In genomic region chr7:32155712-32156111, GRCh38 we compare ENCODE assay signal across 27 cellular contexts.
DNase-seq lines count a peak whose midpoint lies in the region; ATAC-seq and TF ChIP-seq lines count a peak whose summit lies in the region.
"Had no signal": no experiment of that assay in that cellular context is flagged by ENCODE, and none has a peak within 500 bp of the region (broad histone marks: within the 10 kb centered on the region; RNA-seq: fewer than 3 reads in every experiment).

No MANE protein-coding gene starts in this region.

- BruUV-seq in MCF 10A (replicated peaks; lab: Mats Ljungman, UMichigan) (no TSS peak), mammary epithelial cell (replicated peaks; lab: Mats Ljungman, UMichigan) (no TSS peak)

- H3K79me2 ChIP-seq in mammary epithelial cell (ENCODE audit: insufficient read depth, low read length), result no peaks in the 10 kb centered on the region
- H3K79me2 ChIP-seq: parathyroid adenoma had no signal

- no peaks in the 10 kb centered on the region for H3K36me3 ChIP-seq in breast epithelium
- no peaks in the 10 kb centered on the region for H3K36me3 ChIP-seq in mammary epithelial cell (ENCODE audit: insufficient read depth, low read length)
- H3K36me3 ChIP-seq: adrenal gland, Peyer's patch, transverse colon had no signal

- WGBS in mammary epithelial cell (ENCODE audit: low coverage, missing lambda C conversion rate), result 74% methylated on average over 2 of the region's 2 CpGs

- CTCF ChIA-PET in MCF 10A (lab: Yijun Ruan, JAX) (interaction anchor here (2.2 kb wide), 1 partner anchor 373 kb away, joined by 5 read pairs; no protein-coding TSS in a partner anchor), mammary epithelial cell (lab: Charles Lee; ENCODE audit: low non-redundant PET) (no interaction called here)
- CTCF ChIA-PET in activated CD4-positive, alpha-beta T cell treated with anti-CD3 and anti-CD28 coated beads, Interleukin-2, amount 10 ng/mL, durations not matched to agents 7 days and 5 days (lab: Charles Lee), result no interaction called here

- H3K27me3 Mint-ChIP-seq in MCF 10A (ENCODE audit: insufficient read depth, unreplicated experiment), result no peaks in the 10 kb centered on the region
- no peaks in the 10 kb centered on the region for H3K27me3 Mint-ChIP-seq in activated CD4-positive, alpha-beta T cell treated with anti-CD3 and anti-CD28 coated beads, Interleukin-2, amount 10 ng/mL, durations not matched to agents 7 days and 5 days
- H3K27me3 Mint-ChIP-seq: activated T-cell treated with anti-CD3 and anti-CD28 coated beads, Interleukin-2, amount 50 U/mL, for 24 hours had no signal

- H3K4me1 Mint-ChIP-seq in MCF 10A (ENCODE audit: insufficient read depth, unreplicated experiment), result peaks cover 7% of the 10 kb centered on the region
- H3K4me1 Mint-ChIP-seq in activated CD4-positive, alpha-beta T cell treated with anti-CD3 and anti-CD28 coated beads, Interleukin-2, amount 10 ng/mL, durations not matched to agents 7 days and 5 days, result no peaks in the 10 kb centered on the region
- H3K4me1 Mint-ChIP-seq: CD8-positive, alpha-beta memory T cell; nephron progenitor cell had no signal

- dilution Hi-C loops in mammary epithelial cell (cut with HindIII; ENCODE audit: low sequenced_read_pairs), result no loop called here

- no peak for TF ChIP-seq POLR2A in breast epithelium (IDR thresholded peaks at IDR 0.05)

- H3K4me1 ChIP-seq in breast epithelium, result no peaks in the 10 kb centered on the region
- peaks cover 6% of the 10 kb centered on the region for H3K4me1 ChIP-seq in mammary epithelial cell (ENCODE audit: insufficient read depth, low read length)
- H3K4me1 ChIP-seq: adrenal gland, parathyroid adenoma, Peyer's patch had no signal

- POLR2A ChIA-PET in MCF 10A (lab: Yijun Ruan, JAX), result interaction anchor here (1.0 kb wide), 1 partner anchor 13 kb away, joined by 4 read pairs; no protein-coding TSS in a partner anchor
- POLR2A ChIA-PET in activated CD4-positive, alpha-beta T cell treated with anti-CD3 and anti-CD28 coated beads, Interleukin-2, amount 10 ng/mL, durations not matched to agents 7 days and 5 days (lab: Charles Lee), result no interaction called here

- in situ Hi-C loops in mammary epithelial cell (cut with MboI; ENCODE audit: low sequenced_read_pairs in 2 of 2), result no loop called here

- no peak overlapping the region for H3K4me3 Mint-ChIP-seq in MCF 10A (ENCODE audit: unreplicated experiment)
- H3K4me3 Mint-ChIP-seq in activated CD4-positive, alpha-beta T cell treated with anti-CD3 and anti-CD28 coated beads, Interleukin-2, amount 10 ng/mL, durations not matched to agents 7 days and 5 days, result no peak overlapping the region
- H3K4me3 Mint-ChIP-seq: activated T-cell treated with anti-CD3 and anti-CD28 coated beads, Interleukin-2, amount 50 U/mL, for 24 hours; CD8-positive, alpha-beta memory T cell; HFFc6; nephron progenitor cell had no signal

- no peak overlapping the region for H3K4me2 ChIP-seq in mammary epithelial cell (ENCODE audit: insufficient read depth, low read depth, low read length)

- H3K27ac ChIP-seq in breast epithelium (no peak overlapping the region), mammary epithelial cell (ENCODE audit: insufficient read depth, low read depth, low read length) (no peak overlapping the region), substantia nigra (ENCODE audit: low read depth, low read length, poor library complexity, severe bottlenecking) (peak overlapping the region; percentile 31)
- H3K27ac ChIP-seq: adrenal gland, coronary artery, parathyroid adenoma, Peyer's patch, transverse colon had no signal

- H3K27me3 ChIP-seq in breast epithelium, result no peaks in the 10 kb centered on the region
- H3K27me3 ChIP-seq in mammary epithelial cell (ENCODE audit: insufficient read depth, low read length), result no peaks in the 10 kb centered on the region
- H3K27me3 ChIP-seq: adrenal gland, Peyer's patch, transverse colon had no signal

- no peak for TF ChIP-seq CTCF in MCF 10A (IDR thresholded peaks at IDR 0.05; ENCODE audit: unreplicated experiment)
- TF ChIP-seq CTCF in breast epithelium (IDR thresholded peaks at IDR 0.05), result no peak
- TF ChIP-seq CTCF in mammary epithelial cell (conservative IDR thresholded peaks at IDR 0.05 in 1 of 2, IDR thresholded peaks at IDR 0.05 in 1 of 2; ENCODE audit: extremely low read depth in 1 of 2, insufficient read depth in 1 of 2, low read depth in 1 of 2, low read length in 2 of 2), result no peak

- peak; percentile 8 for DNase-seq in MCF 10A (ENCODE audit: unreplicated experiment)
- no peak for DNase-seq in breast epithelium (ENCODE audit: low spot score in 2 of 2)
- DNase-seq in mammary epithelial cell, result no peak
- DNase-seq in kidney glomerular epithelial cell (lab: John Stamatoyannopoulos, UW), result peak; percentile 38
- DNase-seq in substantia nigra (lab: John Stamatoyannopoulos, UW), result peak in 10 of 49 donors; percentile 2 to 29 (median 9)
- no peak for DNase-seq in NCI-H187 (lab: John Stamatoyannopoulos, UW)
- no peak for DNase-seq in activated CD4-positive, alpha-beta T cell treated with anti-CD3 and anti-CD28 coated beads, Interleukin-2, amount 10 ng/mL, durations not matched to agents 7 days and 5 days
- DNase-seq: activated CD4-positive, alpha-beta T cell treated with anti-CD3 and anti-CD28 coated beads for 4 hours; activated naive CD4-positive, alpha-beta T cell; activated T-cell treated with anti-CD3 and anti-CD28 coated beads, Interleukin-2, amount 50 U/mL, for 24 hours; adrenal gland; AML-193; CD8-positive, alpha-beta memory T cell; GDM1; HFFc6; KBM-7; left cardiac atrium; midbrain; NCI-H1436 treated with DMSO at 0.1 percent for 48 hours; NCI-H524; nephron progenitor cell; Peyer's patch; T-helper 2 cell; transverse colon had no signal

- H3K9me3 ChIP-seq in breast epithelium (no peaks in the 10 kb centered on the region), mammary epithelial cell (replicated peaks; ENCODE audit: insufficient read depth, low read length) (no peaks in the 10 kb centered on the region)
- H3K9me3 ChIP-seq: adrenal gland, Peyer's patch, transverse colon had no signal

- H3K9ac ChIP-seq in mammary epithelial cell (ENCODE audit: insufficient read depth, low read length), result no peak overlapping the region
- H3K9ac ChIP-seq: parathyroid adenoma had no signal

- no peaks in the 10 kb centered on the region for H4K20me1 ChIP-seq in mammary epithelial cell (ENCODE audit: insufficient read depth, low read length)

- peak overlapping the region; percentile 7 for H2AFZ ChIP-seq in mammary epithelial cell (ENCODE audit: low read depth, low read length)
- H2AFZ ChIP-seq: parathyroid adenoma had no signal

- H3K4me3 ChIP-seq in breast epithelium (no peak overlapping the region), mammary epithelial cell (replicated peaks in 1 of 3; ENCODE audit: insufficient read depth in 1 of 3, low read depth in 2 of 3, low read length in 3 of 3) (no peak overlapping the region)
- H3K4me3 ChIP-seq: adrenal gland, coronary artery, Peyer's patch, transverse colon had no signal

- H3K36me3 Mint-ChIP-seq in MCF 10A (ENCODE audit: insufficient read depth, unreplicated experiment), result no peaks in the 10 kb centered on the region
- H3K36me3 Mint-ChIP-seq in activated CD4-positive, alpha-beta T cell treated with anti-CD3 and anti-CD28 coated beads, Interleukin-2, amount 10 ng/mL, durations not matched to agents 7 days and 5 days (ENCODE audit: low read depth), result no peaks in the 10 kb centered on the region
- H3K36me3 Mint-ChIP-seq: CD8-positive, alpha-beta memory T cell had no signal

- H3K27ac Mint-ChIP-seq in MCF 10A (ENCODE audit: low read depth, unreplicated experiment), result no peak overlapping the region
- no peak overlapping the region for H3K27ac Mint-ChIP-seq in activated CD4-positive, alpha-beta T cell treated with anti-CD3 and anti-CD28 coated beads, Interleukin-2, amount 10 ng/mL, durations not matched to agents 7 days and 5 days
- H3K27ac Mint-ChIP-seq: activated T-cell treated with anti-CD3 and anti-CD28 coated beads, Interleukin-2, amount 50 U/mL, for 24 hours; HFFc6; nephron progenitor cell had no signal

- intact Hi-C loops in MCF 10A (cut with micrococcal nuclease), result no loop called here
- intact Hi-C loops in breast epithelium (cut with DNase I; ENCODE audit: low total_unique reads), result no loop called here
- intact Hi-C loops in mammary epithelial cell (cut with micrococcal nuclease), result no loop called here

- no peaks in the 10 kb centered on the region for H3K9me3 Mint-ChIP-seq in MCF 10A (ENCODE audit: unreplicated experiment)
- no peaks in the 10 kb centered on the region for H3K9me3 Mint-ChIP-seq in activated CD4-positive, alpha-beta T cell treated with anti-CD3 and anti-CD28 coated beads, Interleukin-2, amount 10 ng/mL, durations not matched to agents 7 days and 5 days
- H3K9me3 Mint-ChIP-seq: activated T-cell treated with anti-CD3 and anti-CD28 coated beads, Interleukin-2, amount 50 U/mL, for 24 hours had no signal

- no peak for ATAC-seq in HG03135 (IDR thresholded peaks at IDR 0.05; ENCODE audit: unreplicated experiment)

Comparison
In these comparisons a context has a peak if more than half of its experiments do, and no peak if none do; other contexts are left out.
1. DNase-seq: peak in MCF 10A (single experiment) and kidney glomerular epithelial cell (single experiment); none in breast epithelium (0 of 2), mammary epithelial cell (single experiment), NCI-H187 (0 of 2) and activated CD4-positive, alpha-beta T cell treated with anti-CD3 and anti-CD28 coated beads, Interleukin-2, amount 10 ng/mL, durations not matched to agents 7 days and 5 days (single experiment).